23 cellular contexts compared by ENCODE assay signal in genomic region chr9:79312686-79313421, GRCh38.
DNase-seq lines count a peak whose midpoint lies in the region; TF ChIP-seq lines count a peak whose summit lies in the region.
"Had no signal": no experiment of that assay in that cellular context is flagged by ENCODE, and none has a peak within 500 bp of the region (broad histone marks: within the 10 kb centered on the region; RNA-seq: fewer than 3 reads in every experiment).

No MANE protein-coding gene starts in this region.

- no peaks in the 10 kb centered on the region for H3K4me1 ChIP-seq in Loucy (ENCODE audit: insufficient read depth, low read length, poor library complexity, severe bottlenecking)
- H3K4me1 ChIP-seq in endodermal cell (ENCODE audit: control insufficient read depth, insufficient read depth, low read length) = peaks cover 2% of the 10 kb centered on the region
- H3K4me1 ChIP-seq: BLaER1, Peyer's patch, SJCRH30 had no signal

- H4K20me1 ChIP-seq in Loucy (ENCODE audit: insufficient read depth, low read length, poor library complexity, severe bottlenecking) = no peaks in the 10 kb centered on the region
- H4K20me1 ChIP-seq: BLaER1 had no signal

- H3K4me3 ChIP-seq in GM12864 (ENCODE audit: low read depth, low read length) (no peak overlapping the region), Loucy (ENCODE audit: low read length, poor library complexity, severe bottlenecking) (no peak overlapping the region), endodermal cell (ENCODE audit: low read length) (no peak overlapping the region), retinal pigment epithelial cell (ENCODE audit: low read length) (no peak overlapping the region)
- H3K4me3 ChIP-seq: BLaER1, Peyer's patch, SJCRH30 had no signal

- H3K36me3 ChIP-seq in Loucy (ENCODE audit: insufficient read depth, low read length) (no peaks in the 10 kb centered on the region), endodermal cell (ENCODE audit: control insufficient read depth, insufficient read depth, low read length) (no peaks in the 10 kb centered on the region)
- H3K36me3 ChIP-seq: BLaER1, Peyer's patch, SJCRH30 had no signal

- intact Hi-C loops in Calu3 (cut with micrococcal nuclease; ENCODE audit: unreplicated experiment) = no loop called here

- H3K9me2 ChIP-seq in Loucy (replicated peaks; ENCODE audit: low read depth, low read length) = no peaks in the 10 kb centered on the region

- H3K27me3 Mint-ChIP-seq in endodermal cell (ENCODE audit: insufficient read depth) (no peaks in the 10 kb centered on the region), Calu3 (ENCODE audit: unreplicated experiment) (no peaks in the 10 kb centered on the region)

- H3K4me3 Mint-ChIP-seq in endodermal cell (no peak overlapping the region), Calu3 (ENCODE audit: low read depth, unreplicated experiment) (no peak overlapping the region)
- H3K4me3 Mint-ChIP-seq: CD4-positive, alpha-beta T cell had no signal

- H3K9me3 ChIP-seq in Loucy (ENCODE audit: insufficient read depth, low read depth, low read length) = no peaks in the 10 kb centered on the region
- no peaks in the 10 kb centered on the region for H3K9me3 ChIP-seq in endodermal cell (ENCODE audit: control insufficient read depth, low read length)
- H3K9me3 ChIP-seq: BLaER1, Peyer's patch, SJCRH30 had no signal

- no peaks in the 10 kb centered on the region for H3K79me2 ChIP-seq in Loucy (ENCODE audit: insufficient read depth, low read length)

- H3K36me3 Mint-ChIP-seq in endodermal cell (ENCODE audit: low read depth) = no peaks in the 10 kb centered on the region
- no peaks in the 10 kb centered on the region for H3K36me3 Mint-ChIP-seq in Calu3 (ENCODE audit: insufficient read depth, unreplicated experiment)

- no peak for DNase-seq in GM12864 (ENCODE audit: low read depth)
- peak; percentile 63 for DNase-seq in endodermal cell
- no peak for DNase-seq in retinal pigment epithelial cell (ENCODE audit: low read depth)
- DNase-seq in Calu3 = no peak
- DNase-seq in amygdala (lab: John Stamatoyannopoulos, UW) = no peak
- DNase-seq in NCI-H2171 (lab: John Stamatoyannopoulos, UW) = no peak
- DNase-seq: CD4-positive, alpha-beta T cell; COR-L47; DMS153; GDM1; H7; KBM-7; NCI-H1092; NCI-H1436; NCI-H187 treated with DMSO at 0.1 percent for 48 hours; NCI-H2107; NCI-H226; NCI-H510A treated with DMSO at 0.1 percent for 48 hours; NCI-H748 treated with DMSO at 0.1 percent for 48 hours; Peyer's patch; SJCRH30 had no signal

- H3K27me3 ChIP-seq in Loucy (ENCODE audit: insufficient read depth, low read length, poor library complexity, severe bottlenecking) = no peaks in the 10 kb centered on the region
- no peaks in the 10 kb centered on the region for H3K27me3 ChIP-seq in endodermal cell (ENCODE audit: control insufficient read depth, insufficient read depth, low read length, poor library complexity, severe bottlenecking)
- H3K27me3 ChIP-seq: BLaER1, Peyer's patch, SJCRH30 had no signal

- CTCF ChIA-PET in Calu3 (lab: Charles Lee) = no interaction called here

- no peak overlapping the region for H3K27ac ChIP-seq in endodermal cell (ENCODE audit: low read depth, low read length)
- H3K27ac ChIP-seq: BLaER1, Peyer's patch, SJCRH30 had no signal

- H3K9ac ChIP-seq in Loucy (ENCODE audit: low read depth, low read length, poor library complexity, severe bottlenecking) (no peak overlapping the region), endodermal cell (ENCODE audit: extremely low read depth, low read length, poor library complexity, severe bottlenecking) (no peak overlapping the region)
- H3K9ac ChIP-seq: BLaER1 had no signal

- H3K27ac Mint-ChIP-seq in endodermal cell = no peak overlapping the region
- H3K27ac Mint-ChIP-seq in Calu3 (ENCODE audit: unreplicated experiment) = no peak overlapping the region
- H3K27ac Mint-ChIP-seq: CD4-positive, alpha-beta T cell had no signal

- H3K4me2 ChIP-seq in Loucy (ENCODE audit: low read depth, low read length, poor library complexity, severe bottlenecking) = no peak overlapping the region
- H3K4me2 ChIP-seq: BLaER1 had no signal

- no peaks in the 10 kb centered on the region for H3F3A ChIP-seq in Loucy (ENCODE audit: low read depth)

- H3K9me3 Mint-ChIP-seq in endodermal cell (no peaks in the 10 kb centered on the region), Calu3 (ENCODE audit: low read depth, unreplicated experiment) (peaks cover 4% of the 10 kb centered on the region)
- H3K9me3 Mint-ChIP-seq: CD4-positive, alpha-beta T cell had no signal

- peak; percentile 13 for TF ChIP-seq CTCF in GM12864 (IDR thresholded peaks at IDR 0.05; ENCODE audit: low read depth, low read length, missing control alignments)
- TF ChIP-seq CTCF in Loucy (conservative IDR thresholded peaks at IDR 0.05; ENCODE audit: low read length) = peak; percentile 35; the same call in 1 of the 2 replicates
- peak; percentile 54 for TF ChIP-seq CTCF in endodermal cell (conservative IDR thresholded peaks at IDR 0.05)
- TF ChIP-seq CTCF in retinal pigment epithelial cell (conservative IDR thresholded peaks at IDR 0.05; ENCODE audit: low read depth, low read length) = peak; percentile 31
- TF ChIP-seq CTCF in Calu3 (IDR thresholded peaks at IDR 0.05; ENCODE audit: unreplicated experiment) = no peak

- no TSS peak for BruUV-seq in Calu3 (replicated peaks; lab: Mats Ljungman, UMichigan)

- WGBS in endodermal cell (ENCODE audit: insufficient coverage in 1 of 2, insufficient read length in 1 of 2), 2 experiments = 87 to 91% methylated on average over 8 to 13 of the region's 13 CpGs

- no peak overlapping the region for H2AFZ ChIP-seq in Loucy (ENCODE audit: low read length)

- peaks cover 9% of the 10 kb centered on the region for H3K4me1 Mint-ChIP-seq in endodermal cell
- no peaks in the 10 kb centered on the region for H3K4me1 Mint-ChIP-seq in Calu3 (ENCODE audit: low read depth, unreplicated experiment)
